Comparison of ENCODE assay signal across 1 cellular context in genomic region chr18:7568426-7568825, GRCh38.
A peak's percentile ranks its signal among the peaks of the same experiment; 100 is the strongest.
TF ChIP-seq lines count a peak whose summit lies in the region.

No MANE protein-coding gene starts in this region.

TF ChIP-seq in HepG2, 621 proteins besides CTCF, POLR2A, EP300 and RAD21 (continued from another document and continues in another):
- TF ChIP-seq, protein P1, sequence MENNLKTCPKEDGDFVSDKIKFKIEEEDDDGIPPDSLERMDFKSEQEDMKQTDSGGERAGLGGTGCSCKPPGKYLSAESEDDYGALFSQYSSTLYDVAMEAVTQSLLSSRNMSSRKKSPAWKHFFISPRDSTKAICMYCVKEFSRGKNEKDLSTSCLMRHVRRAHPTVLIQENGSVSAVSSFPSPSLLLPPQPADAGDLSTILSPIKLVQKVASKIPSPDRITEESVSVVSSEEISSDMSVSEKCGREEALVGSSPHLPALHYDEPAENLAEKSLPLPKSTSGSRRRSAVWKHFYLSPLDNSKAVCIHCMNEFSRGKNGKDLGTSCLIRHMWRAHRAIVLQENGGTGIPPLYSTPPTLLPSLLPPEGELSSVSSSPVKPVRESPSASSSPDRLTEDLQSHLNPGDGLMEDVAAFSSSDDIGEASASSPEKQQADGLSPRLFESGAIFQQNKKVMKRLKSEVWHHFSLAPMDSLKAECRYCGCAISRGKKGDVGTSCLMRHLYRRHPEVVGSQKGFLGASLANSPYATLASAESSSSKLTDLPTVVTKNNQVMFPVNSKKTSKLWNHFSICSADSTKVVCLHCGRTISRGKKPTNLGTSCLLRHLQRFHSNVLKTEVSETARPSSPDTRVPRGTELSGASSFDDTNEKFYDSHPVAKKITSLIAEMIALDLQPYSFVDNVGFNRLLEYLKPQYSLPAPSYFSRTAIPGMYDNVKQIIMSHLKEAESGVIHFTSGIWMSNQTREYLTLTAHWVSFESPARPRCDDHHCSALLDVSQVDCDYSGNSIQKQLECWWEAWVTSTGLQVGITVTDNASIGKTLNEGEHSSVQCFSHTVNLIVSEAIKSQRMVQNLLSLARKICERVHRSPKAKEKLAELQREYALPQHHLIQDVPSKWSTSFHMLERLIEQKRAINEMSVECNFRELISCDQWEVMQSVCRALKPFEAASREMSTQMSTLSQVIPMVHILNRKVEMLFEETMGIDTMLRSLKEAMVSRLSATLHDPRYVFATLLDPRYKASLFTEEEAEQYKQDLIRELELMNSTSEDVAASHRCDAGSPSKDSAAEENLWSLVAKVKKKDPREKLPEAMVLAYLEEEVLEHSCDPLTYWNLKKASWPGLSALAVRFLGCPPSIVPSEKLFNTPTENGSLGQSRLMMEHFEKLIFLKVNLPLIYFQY (CRISPR knock-in tag; IDR thresholded peaks at IDR 0.05; ENCODE audit: borderline replicate concordance), result no peak
- no peak for TF ChIP-seq TEF (CRISPR knock-in tag; IDR thresholded peaks at IDR 0.05)
- TF ChIP-seq ZNF564 (CRISPR knock-in tag; IDR thresholded peaks at IDR 0.05), result 0 out of 2 replicates have a peak, but pooled peaks have one; percentile 45
- TF ChIP-seq, protein P2, sequence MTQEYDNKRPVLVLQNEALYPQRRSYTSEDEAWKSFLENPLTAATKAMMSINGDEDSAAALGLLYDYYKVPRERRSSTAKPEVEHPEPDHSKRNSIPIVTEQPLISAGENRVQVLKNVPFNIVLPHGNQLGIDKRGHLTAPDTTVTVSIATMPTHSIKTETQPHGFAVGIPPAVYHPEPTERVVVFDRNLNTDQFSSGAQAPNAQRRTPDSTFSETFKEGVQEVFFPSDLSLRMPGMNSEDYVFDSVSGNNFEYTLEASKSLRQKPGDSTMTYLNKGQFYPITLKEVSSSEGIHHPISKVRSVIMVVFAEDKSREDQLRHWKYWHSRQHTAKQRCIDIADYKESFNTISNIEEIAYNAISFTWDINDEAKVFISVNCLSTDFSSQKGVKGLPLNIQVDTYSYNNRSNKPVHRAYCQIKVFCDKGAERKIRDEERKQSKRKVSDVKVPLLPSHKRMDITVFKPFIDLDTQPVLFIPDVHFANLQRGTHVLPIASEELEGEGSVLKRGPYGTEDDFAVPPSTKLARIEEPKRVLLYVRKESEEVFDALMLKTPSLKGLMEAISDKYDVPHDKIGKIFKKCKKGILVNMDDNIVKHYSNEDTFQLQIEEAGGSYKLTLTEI (CRISPR knock-in tag; conservative IDR thresholded peaks at IDR 0.05), result no peak
- TF ChIP-seq TAF1 (CRISPR knock-in tag; IDR thresholded peaks at IDR 0.05), result peak; percentile 29; the same call in 1 of the 2 replicates
- 0 out of 2 replicates have a peak, but pooled peaks have one; percentile 31 for TF ChIP-seq REPIN1 (CRISPR knock-in tag; IDR thresholded peaks at IDR 0.05; ENCODE audit: borderline replicate concordance, low read depth)
- peak; percentile 81; the same call in 1 of the 2 replicates for TF ChIP-seq ZNF800 (CRISPR knock-in tag; IDR thresholded peaks at IDR 0.05)
- TF ChIP-seq NR2F6 (IDR thresholded peaks at IDR 0.05), result no peak
- 0 out of 2 replicates have a peak, but pooled peaks have one; percentile 15 for TF ChIP-seq NR2F6 (CRISPR knock-in tag; IDR thresholded peaks at IDR 0.05)
- TF ChIP-seq NR2F1 (CRISPR knock-in tag; IDR thresholded peaks at IDR 0.05), result peak in 1 of 2 experiments; percentile 12; a peak in 1 of 4 replicates
- no peak for TF ChIP-seq KDM5B (CRISPR knock-in tag; IDR thresholded peaks at IDR 0.05; ENCODE audit: borderline replicate concordance)
- no peak for TF ChIP-seq GABPA (IDR thresholded peaks at IDR 0.05; ENCODE audit: low read depth, low read length)
- TF ChIP-seq GABPA (CRISPR knock-in tag; IDR thresholded peaks at IDR 0.05; ENCODE audit: low read depth), result no peak
- TF ChIP-seq ZNF768 (CRISPR knock-in tag; IDR thresholded peaks at IDR 0.05), result peak; percentile 47; the same call in 1 of the 2 replicates
- TF ChIP-seq ZFP90 (CRISPR knock-in tag; IDR thresholded peaks at IDR 0.05; ENCODE audit: borderline replicate concordance), result peak; percentile 69; the same call in 1 of the 2 replicates
- TF ChIP-seq ZNF468 (CRISPR knock-in tag; IDR thresholded peaks at IDR 0.05), result no peak
- TF ChIP-seq, protein P3, sequence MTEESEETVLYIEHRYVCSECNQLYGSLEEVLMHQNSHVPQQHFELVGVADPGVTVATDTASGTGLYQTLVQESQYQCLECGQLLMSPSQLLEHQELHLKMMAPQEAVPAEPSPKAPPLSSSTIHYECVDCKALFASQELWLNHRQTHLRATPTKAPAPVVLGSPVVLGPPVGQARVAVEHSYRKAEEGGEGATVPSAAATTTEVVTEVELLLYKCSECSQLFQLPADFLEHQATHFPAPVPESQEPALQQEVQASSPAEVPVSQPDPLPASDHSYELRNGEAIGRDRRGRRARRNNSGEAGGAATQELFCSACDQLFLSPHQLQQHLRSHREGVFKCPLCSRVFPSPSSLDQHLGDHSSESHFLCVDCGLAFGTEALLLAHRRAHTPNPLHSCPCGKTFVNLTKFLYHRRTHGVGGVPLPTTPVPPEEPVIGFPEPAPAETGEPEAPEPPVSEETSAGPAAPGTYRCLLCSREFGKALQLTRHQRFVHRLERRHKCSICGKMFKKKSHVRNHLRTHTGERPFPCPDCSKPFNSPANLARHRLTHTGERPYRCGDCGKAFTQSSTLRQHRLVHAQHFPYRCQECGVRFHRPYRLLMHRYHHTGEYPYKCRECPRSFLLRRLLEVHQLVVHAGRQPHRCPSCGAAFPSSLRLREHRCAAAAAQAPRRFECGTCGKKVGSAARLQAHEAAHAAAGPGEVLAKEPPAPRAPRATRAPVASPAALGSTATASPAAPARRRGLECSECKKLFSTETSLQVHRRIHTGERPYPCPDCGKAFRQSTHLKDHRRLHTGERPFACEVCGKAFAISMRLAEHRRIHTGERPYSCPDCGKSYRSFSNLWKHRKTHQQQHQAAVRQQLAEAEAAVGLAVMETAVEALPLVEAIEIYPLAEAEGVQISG (CRISPR knock-in tag; IDR thresholded peaks at IDR 0.05), result peak; percentile 30; the same call in 1 of the 2 replicates
- TF ChIP-seq, protein P4, sequence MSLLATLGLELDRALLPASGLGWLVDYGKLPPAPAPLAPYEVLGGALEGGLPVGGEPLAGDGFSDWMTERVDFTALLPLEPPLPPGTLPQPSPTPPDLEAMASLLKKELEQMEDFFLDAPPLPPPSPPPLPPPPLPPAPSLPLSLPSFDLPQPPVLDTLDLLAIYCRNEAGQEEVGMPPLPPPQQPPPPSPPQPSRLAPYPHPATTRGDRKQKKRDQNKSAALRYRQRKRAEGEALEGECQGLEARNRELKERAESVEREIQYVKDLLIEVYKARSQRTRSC (CRISPR knock-in tag; IDR thresholded peaks at IDR 0.05; ENCODE audit: low read depth), result no peak
- peak; percentile 85 for TF ChIP-seq ZBTB7B (CRISPR knock-in tag; IDR thresholded peaks at IDR 0.05)
- TF ChIP-seq HES4 (CRISPR knock-in tag; IDR thresholded peaks at IDR 0.05; ENCODE audit: borderline replicate concordance), result peak; percentile 41; the same call in 1 of the 2 replicates
- peak; percentile 65 for TF ChIP-seq PHF8 (CRISPR knock-in tag; IDR thresholded peaks at IDR 0.05)
- TF ChIP-seq, protein P5, sequence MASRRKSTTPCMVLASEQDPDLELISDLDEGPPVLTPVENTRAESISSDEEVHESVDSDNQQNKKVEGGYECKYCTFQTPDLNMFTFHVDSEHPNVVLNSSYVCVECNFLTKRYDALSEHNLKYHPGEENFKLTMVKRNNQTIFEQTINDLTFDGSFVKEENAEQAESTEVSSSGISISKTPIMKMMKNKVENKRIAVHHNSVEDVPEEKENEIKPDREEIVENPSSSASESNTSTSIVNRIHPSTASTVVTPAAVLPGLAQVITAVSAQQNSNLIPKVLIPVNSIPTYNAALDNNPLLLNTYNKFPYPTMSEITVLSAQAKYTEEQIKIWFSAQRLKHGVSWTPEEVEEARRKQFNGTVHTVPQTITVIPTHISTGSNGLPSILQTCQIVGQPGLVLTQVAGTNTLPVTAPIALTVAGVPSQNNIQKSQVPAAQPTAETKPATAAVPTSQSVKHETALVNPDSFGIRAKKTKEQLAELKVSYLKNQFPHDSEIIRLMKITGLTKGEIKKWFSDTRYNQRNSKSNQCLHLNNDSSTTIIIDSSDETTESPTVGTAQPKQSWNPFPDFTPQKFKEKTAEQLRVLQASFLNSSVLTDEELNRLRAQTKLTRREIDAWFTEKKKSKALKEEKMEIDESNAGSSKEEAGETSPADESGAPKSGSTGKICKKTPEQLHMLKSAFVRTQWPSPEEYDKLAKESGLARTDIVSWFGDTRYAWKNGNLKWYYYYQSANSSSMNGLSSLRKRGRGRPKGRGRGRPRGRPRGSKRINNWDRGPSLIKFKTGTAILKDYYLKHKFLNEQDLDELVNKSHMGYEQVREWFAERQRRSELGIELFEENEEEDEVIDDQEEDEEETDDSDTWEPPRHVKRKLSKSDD (CRISPR knock-in tag; IDR thresholded peaks at IDR 0.05; ENCODE audit: low read depth), result no peak
- peak; percentile 44; the same call in 1 of the 2 replicates for TF ChIP-seq KDM2A (CRISPR knock-in tag; IDR thresholded peaks at IDR 0.05; ENCODE audit: borderline replicate concordance, low read depth)
- peak; percentile 23; the same call in 1 of the 2 replicates for TF ChIP-seq SAP130 (CRISPR knock-in tag; IDR thresholded peaks at IDR 0.05; ENCODE audit: low read depth)
- no peak for TF ChIP-seq ZNF143 (CRISPR knock-in tag; IDR thresholded peaks at IDR 0.05)
- 0 out of 2 replicates have a peak, but pooled peaks have one; percentile 9 for TF ChIP-seq ETV5 (CRISPR knock-in tag; IDR thresholded peaks at IDR 0.05; ENCODE audit: borderline replicate concordance)
- TF ChIP-seq RBAK (CRISPR knock-in tag; IDR thresholded peaks at IDR 0.05), result no peak
- 0 out of 4 replicates have a peak, but pooled peaks of 1 of the 2 experiments have one; percentile 25 for TF ChIP-seq ATF4 (CRISPR knock-in tag; IDR thresholded peaks at IDR 0.05)
- TF ChIP-seq ADNP (CRISPR knock-in tag; IDR thresholded peaks at IDR 0.05), result 0 out of 2 replicates have a peak, but pooled peaks have one; percentile 22
- TF ChIP-seq ZNF589 (CRISPR knock-in tag; conservative IDR thresholded peaks at IDR 0.05), result no peak
- TF ChIP-seq ZFY (CRISPR knock-in tag; IDR thresholded peaks at IDR 0.05), result peak; percentile 70
- TF ChIP-seq ZKSCAN5 (CRISPR knock-in tag; IDR thresholded peaks at IDR 0.05), result no peak
- no peak for TF ChIP-seq ZNF761 (CRISPR knock-in tag; conservative IDR thresholded peaks at IDR 0.05)
- no peak for TF ChIP-seq NAIF1 (CRISPR knock-in tag; IDR thresholded peaks at IDR 0.05; ENCODE audit: borderline replicate concordance)
- 0 out of 2 replicates have a peak, but pooled peaks have one; percentile 81 for TF ChIP-seq ZBTB7A (CRISPR knock-in tag; IDR thresholded peaks at IDR 0.05)
- TF ChIP-seq, protein P6, sequence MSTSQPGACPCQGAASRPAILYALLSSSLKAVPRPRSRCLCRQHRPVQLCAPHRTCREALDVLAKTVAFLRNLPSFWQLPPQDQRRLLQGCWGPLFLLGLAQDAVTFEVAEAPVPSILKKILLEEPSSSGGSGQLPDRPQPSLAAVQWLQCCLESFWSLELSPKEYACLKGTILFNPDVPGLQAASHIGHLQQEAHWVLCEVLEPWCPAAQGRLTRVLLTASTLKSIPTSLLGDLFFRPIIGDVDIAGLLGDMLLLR (CRISPR knock-in tag; IDR thresholded peaks at IDR 0.05), result 0 out of 2 replicates have a peak, but pooled peaks have one; percentile 18
- TF ChIP-seq TARDBP (CRISPR knock-in tag; IDR thresholded peaks at IDR 0.05), result 0 out of 2 replicates have a peak, but pooled peaks have one; percentile 18
